8 cellular contexts compared by ENCODE assay signal in genomic region chr12:54404061-54405004, GRCh38. TPM values are rescaled to one million over a fixed set of nuclear protein-coding genes. Genes with fewer than 3 reads are reported as not detected.
A peak's percentile ranks its signal among the peaks of the same experiment; 100 is the strongest.
DNase-seq lines count a peak whose midpoint lies in the region; ATAC-seq and TF ChIP-seq lines count a peak whose summit lies in the region.

No MANE protein-coding gene starts in this region.

- POLR2A ChIA-PET in naive thymus-derived CD8-positive, alpha-beta T cell (lab: Charles Lee): interaction anchor here (0.6 to 2.4 kb wide), 4 partner anchors 9 to 456 kb away, joined by 6 to 12 read pairs (median 10); partner anchors contain the start of gene ITGA5

- H3K4me3 ChIP-seq in NB4 (ENCODE audit: low read depth, low read length) (no peak overlapping the region), upper lobe of right lung (no peak overlapping the region)

- H3K27ac Mint-ChIP-seq in naive thymus-derived CD8-positive, alpha-beta T cell: peak overlapping the region; percentile 61 to 97 (median 92)

- no peaks in the 10 kb centered on the region for H3K9me3 Mint-ChIP-seq in naive thymus-derived CD8-positive, alpha-beta T cell

- peak; percentile 98 for TF ChIP-seq CTCF in NB4 (IDR thresholded peaks at IDR 0.05; ENCODE audit: low read depth, low read length)
- peak; percentile 96 for TF ChIP-seq CTCF in upper lobe of right lung (IDR thresholded peaks at IDR 0.05)

- peak overlapping the region in 2 of 10 donors; percentile 7 to 20 for H3K4me3 Mint-ChIP-seq in naive thymus-derived CD8-positive, alpha-beta T cell

- H3K4me1 ChIP-seq in upper lobe of right lung: peaks cover 4% of the 10 kb centered on the region

- ATAC-seq in naive thymus-derived CD8-positive, alpha-beta T cell: peak; percentile 63 to 73
- ATAC-seq in upper lobe of right lung: peak; percentile 54

- H3K36me3 ChIP-seq in upper lobe of right lung: peaks cover 94% of the 10 kb centered on the region

- H3K27me3 Mint-ChIP-seq in naive thymus-derived CD8-positive, alpha-beta T cell: no peaks in the 10 kb centered on the region

- H3K9me3 ChIP-seq in upper lobe of right lung: no peaks in the 10 kb centered on the region

- H3K36me3 Mint-ChIP-seq in naive thymus-derived CD8-positive, alpha-beta T cell: peaks cover under 1 to 97% (median 31%) of the 10 kb centered on the region in 3 donors

- peaks cover 17 to 45% (median 42%) of the 10 kb centered on the region in 4 donors for H3K4me1 Mint-ChIP-seq in naive thymus-derived CD8-positive, alpha-beta T cell

- TF ChIP-seq POLR2A in NB4 (IDR thresholded peaks at IDR 0.05; ENCODE audit: extremely low read depth, insufficient read length): no peak

- DNase-seq in NCI-H2171 treated with DMSO at 0.1 percent for 48 hours (lab: John Stamatoyannopoulos, UW) (peak; percentile 48), NCI-H2171 (lab: John Stamatoyannopoulos, UW) (no peak), NB4 (ENCODE audit: low read depth) (peak; percentile 80), upper lobe of right lung (no peak), T1000 (lab: John Stamatoyannopoulos, UW) (no peak)
- peak; percentile 77 for DNase-seq in activated CD4-positive, alpha-beta T cell treated with anti-CD3 and anti-CD28 coated beads for 48 hours
- peak; percentile 59 for DNase-seq in effector CD4-positive, alpha-beta T cell
- DNase-seq in naive thymus-derived CD8-positive, alpha-beta T cell: peak; percentile 38 to 80 (median 62)

- H3K27ac ChIP-seq in upper lobe of right lung: peak overlapping the region; percentile 6

- H3K27me3 ChIP-seq in upper lobe of right lung: no peaks in the 10 kb centered on the region

- intact Hi-C loops in upper lobe of right lung (cut with DNase I): no loop called here

RNA-seq across cellular contexts. Expression of gene ITGA5, which starts 14.7 kb away (rescaled TPM):
- total RNA-seq in naive thymus-derived CD8-positive, alpha-beta T cell: 100 to 1,000 TPM; 126 to 127 TPM
- 10 to 100 TPM; 13.4 to 44.5 (median 19.7) TPM for polyA plus RNA-seq in naive thymus-derived CD8-positive, alpha-beta T cell
- total RNA-seq in upper lobe of right lung: 102 TPM

RNA-seq across cellular contexts. Expression of gene ZNF385A, which starts 19.8 kb away (rescaled TPM):
- total RNA-seq in naive thymus-derived CD8-positive, alpha-beta T cell: 1 to 10 TPM; 1.7 to 3.2 TPM
- under 1 TPM in 1 of 3 donors, not detected in 2; 0.42 TPM for polyA plus RNA-seq in naive thymus-derived CD8-positive, alpha-beta T cell
- 26.6 TPM for total RNA-seq in upper lobe of right lung

RNA-seq across cellular contexts. Expression of gene GPR84, which starts 40.0 kb away (rescaled TPM):
- total RNA-seq in naive thymus-derived CD8-positive, alpha-beta T cell: not detected
- not detected for polyA plus RNA-seq in naive thymus-derived CD8-positive, alpha-beta T cell
- total RNA-seq in upper lobe of right lung: 0.96 TPM

Comparison
In these comparisons a context has a peak if more than half of its experiments do, and no peak if none do; other contexts are left out.
1. DNase-seq: peak in NCI-H2171 treated with DMSO at 0.1 percent for 48 hours (single experiment), NB4 (single experiment), activated CD4-positive, alpha-beta T cell treated with anti-CD3 and anti-CD28 coated beads for 48 hours (single experiment), effector CD4-positive, alpha-beta T cell (single experiment) and naive thymus-derived CD8-positive, alpha-beta T cell (10 of 10); none in NCI-H2171 (single experiment), upper lobe of right lung (single experiment) and T1000 (single experiment).